ENCODE assay signal across 2 cellular contexts in the genomic region with DNA sequence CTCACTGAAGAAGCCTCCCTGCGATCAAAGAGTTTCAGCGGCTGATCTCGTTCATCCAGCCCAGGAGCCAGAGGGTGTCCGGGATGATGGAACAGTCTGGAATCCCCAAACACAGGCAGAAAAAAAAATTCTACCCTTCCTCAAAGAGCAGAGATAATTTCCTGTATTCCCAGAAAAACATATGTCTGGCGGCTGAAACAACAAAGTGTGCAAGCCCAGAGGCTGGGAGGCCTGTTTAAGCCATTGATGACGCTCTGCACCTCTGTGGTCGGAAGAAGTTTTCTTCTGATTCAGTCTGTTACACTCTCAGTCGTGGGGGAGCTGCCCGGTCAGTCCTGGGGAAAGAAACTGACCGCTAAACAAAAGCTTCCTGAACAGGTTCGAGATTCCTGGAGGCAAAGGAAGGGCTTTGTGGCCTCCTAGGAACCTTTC.
TF ChIP-seq lines count a peak whose summit lies in the region.

No MANE protein-coding gene starts in this region.

TF ChIP-seq in endothelial cell of umbilical vein, 7 proteins besides CTCF, POLR2A, EP300 and RAD21:
- TF ChIP-seq GATA2 (IDR thresholded peaks at IDR 0.05; ENCODE audit: insufficient read depth, insufficient read length, low read depth, low read length) (no peak), FOS (IDR thresholded peaks at IDR 0.05; ENCODE audit: borderline replicate concordance, insufficient read depth, low read length) (peak; percentile 44)

TF ChIP-seq in HEK293T, 16 proteins besides CTCF, POLR2A, EP300 and RAD21:
- TF ChIP-seq LEF1 (IDR thresholded peaks at IDR 0.05; ENCODE audit: borderline replicate concordance) (no peak), FOXK2 (IDR thresholded peaks at IDR 0.05) (no peak), TARDBP (IDR thresholded peaks at IDR 0.05) (no peak), HDGF (IDR thresholded peaks at IDR 0.05; ENCODE audit: borderline replicate concordance) (no peak), ELF4 (IDR thresholded peaks at IDR 0.05) (no peak)
- TF ChIP-seq, protein P1, sequence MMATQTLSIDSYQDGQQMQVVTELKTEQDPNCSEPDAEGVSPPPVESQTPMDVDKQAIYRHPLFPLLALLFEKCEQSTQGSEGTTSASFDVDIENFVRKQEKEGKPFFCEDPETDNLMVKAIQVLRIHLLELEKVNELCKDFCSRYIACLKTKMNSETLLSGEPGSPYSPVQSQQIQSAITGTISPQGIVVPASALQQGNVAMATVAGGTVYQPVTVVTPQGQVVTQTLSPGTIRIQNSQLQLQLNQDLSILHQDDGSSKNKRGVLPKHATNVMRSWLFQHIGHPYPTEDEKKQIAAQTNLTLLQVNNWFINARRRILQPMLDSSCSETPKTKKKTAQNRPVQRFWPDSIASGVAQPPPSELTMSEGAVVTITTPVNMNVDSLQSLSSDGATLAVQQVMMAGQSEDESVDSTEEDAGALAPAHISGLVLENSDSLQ (IDR thresholded peaks at IDR 0.05) = no peak
